In genomic region chr1:80962559-80962958, GRCh38 we compare ENCODE assay signal across 25 cellular contexts.
"Had no signal": no experiment of that assay in that cellular context is flagged by ENCODE, and none has a peak within 500 bp of the region (broad histone marks: within the 10 kb centered on the region; RNA-seq: fewer than 3 reads in every experiment).

No MANE protein-coding gene starts in this region.

- H3K27me3 ChIP-seq: dorsolateral prefrontal cortex, esophagus muscularis mucosa, foreskin keratinocyte, gastroesophageal sphincter, heart right ventricle, neural progenitor cell, sigmoid colon, stomach, thyroid gland had no signal

- ATAC-seq: gastroesophageal sphincter; heart right ventricle; naive thymus-derived CD4-positive, alpha-beta T cell; right cardiac atrium; stimulated activated effector memory CD8-positive, alpha-beta T cell treated with anti-CD3 and anti-CD28 coated beads, Interleukin-12 subunit alpha, Interleukin-12 subunit beta, amount 100 ng/mL, for 72 hours had no signal

- H3K36me3 Mint-ChIP-seq: naive thymus-derived CD4-positive, alpha-beta T cell; neural progenitor cell; stimulated activated effector memory CD8-positive, alpha-beta T cell treated with anti-CD3 and anti-CD28 coated beads, Interleukin-12 subunit alpha, Interleukin-12 subunit beta, amount 100 ng/mL, for 72 hours had no signal

- H3K4me1 Mint-ChIP-seq: naive thymus-derived CD4-positive, alpha-beta T cell; nephron; neural progenitor cell; stimulated activated effector memory CD8-positive, alpha-beta T cell treated with anti-CD3 and anti-CD28 coated beads, Interleukin-12 subunit alpha, Interleukin-12 subunit beta, amount 100 ng/mL, for 72 hours had no signal

- H3K4me2 ChIP-seq: neural progenitor cell had no signal

- H3K9me3 ChIP-seq: esophagus muscularis mucosa, gastroesophageal sphincter, heart right ventricle, prostate gland, sigmoid colon, stomach, thyroid gland had no signal

- DNase-seq: dorsolateral prefrontal cortex; effector CD4-positive, alpha-beta T cell; glutamatergic neuron; heart right ventricle; hippocampal formation; mesendoderm; midbrain; naive thymus-derived CD4-positive, alpha-beta T cell; right cardiac atrium; sigmoid colon; stimulated activated CD4-positive, alpha-beta T cell treated with anti-CD3 and anti-CD28 coated beads, Interleukin-2, amount 100 ng/mL, for 24 hours; stimulated activated CD4-positive, alpha-beta T cell treated with anti-CD3 and anti-CD28 coated beads, Interleukin-4, amount 100 ng/mL, for 24 hours; stimulated activated naive CD4-positive, alpha-beta T cell treated with Interleukin-2 at 50 U/mL for 16 hours; stomach; thyroid gland; trophoblast cell had no signal

- H3K9ac ChIP-seq: neural progenitor cell, parathyroid adenoma had no signal

- H3K4me3 Mint-ChIP-seq: naive thymus-derived CD4-positive, alpha-beta T cell; nephron; neural progenitor cell; stimulated activated effector memory CD8-positive, alpha-beta T cell treated with anti-CD3 and anti-CD28 coated beads, Interleukin-12 subunit alpha, Interleukin-12 subunit beta, amount 100 ng/mL, for 72 hours had no signal

- H3K4me1 ChIP-seq: esophagus muscularis mucosa, foreskin keratinocyte, gastroesophageal sphincter, heart right ventricle, neural progenitor cell, parathyroid adenoma, prostate gland, sigmoid colon, stomach, thyroid gland had no signal

- H2AFZ ChIP-seq: parathyroid adenoma had no signal

- H3K27ac ChIP-seq: dorsolateral prefrontal cortex, esophagus muscularis mucosa, foreskin keratinocyte, gastroesophageal sphincter, heart right ventricle, neural progenitor cell, parathyroid adenoma, prostate gland, sigmoid colon, stomach, thyroid gland had no signal

- H3K36me3 ChIP-seq: esophagus muscularis mucosa, gastroesophageal sphincter, heart right ventricle, neural progenitor cell, prostate gland, sigmoid colon, stomach, thyroid gland had no signal

- H3K9me3 Mint-ChIP-seq: nephron, neural progenitor cell had no signal

- H3K27ac Mint-ChIP-seq: naive thymus-derived CD4-positive, alpha-beta T cell; neural progenitor cell; stimulated activated effector memory CD8-positive, alpha-beta T cell treated with anti-CD3 and anti-CD28 coated beads, Interleukin-12 subunit alpha, Interleukin-12 subunit beta, amount 100 ng/mL, for 72 hours had no signal

- H3K4me3 ChIP-seq: dorsolateral prefrontal cortex, esophagus muscularis mucosa, gastroesophageal sphincter, heart right ventricle, lung, neural progenitor cell, prostate gland, sigmoid colon, stomach, thyroid gland had no signal

- H3K79me2 ChIP-seq: parathyroid adenoma had no signal

- H3K27me3 Mint-ChIP-seq: naive thymus-derived CD4-positive, alpha-beta T cell had no signal
